ENCODE assay signal across 8 cellular contexts in genomic region chr1:163588796-163589195, GRCh38.
"Had no signal": no experiment of that assay in that cellular context is flagged by ENCODE, and none has a peak within 500 bp of the region (broad histone marks: within the 10 kb centered on the region; RNA-seq: fewer than 3 reads in every experiment).

No MANE protein-coding gene starts in this region.

- ATAC-seq: HCT116, K562 had no signal

- H3K27ac Mint-ChIP-seq: HFFc6 had no signal

- H3K4me3 ChIP-seq: HAP-1, K562 had no signal

- H3K36me3 ChIP-seq: HAP-1 had no signal

- DNase-seq: GOT3, H7, HFFc6, IMR-90, KG1 had no signal

- H3K9me3 Mint-ChIP-seq: HFFc6 had no signal

- H3K9me3 ChIP-seq: HAP-1 had no signal

- H3K4me3 Mint-ChIP-seq: HFFc6 had no signal

- H3K4me1 ChIP-seq: HAP-1 had no signal
